ENCODE assay signal across 30 cellular contexts in the genomic region with DNA sequence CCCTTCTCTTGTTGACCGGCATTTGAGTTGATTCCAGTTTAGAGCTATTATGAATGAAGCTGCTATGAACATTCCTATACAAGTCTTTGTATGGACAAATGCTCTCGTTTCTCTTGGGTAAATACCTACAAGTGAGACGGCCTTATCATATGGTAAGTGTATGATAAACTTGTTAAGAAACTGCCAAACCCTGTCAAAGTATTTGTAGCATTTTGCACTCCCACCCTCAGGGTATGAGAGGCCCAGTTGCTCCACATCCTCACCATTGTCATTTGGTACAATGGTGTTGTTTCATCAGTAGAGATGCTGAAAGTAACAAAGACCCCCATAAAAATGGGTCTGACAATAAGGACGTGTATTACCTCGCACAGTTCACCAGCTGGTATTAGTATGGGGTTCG.
"Had no signal": no experiment of that assay in that cellular context is flagged by ENCODE, and none has a peak within 500 bp of the region (broad histone marks: within the 10 kb centered on the region; RNA-seq: fewer than 3 reads in every experiment).

No MANE protein-coding gene starts in this region.

- H3K4me3 Mint-ChIP-seq: activated B cell treated with CpG ODN at 0.5 μM for 24 hours; activated CD8-positive, alpha-beta T cell treated with anti-CD3 and anti-CD28 coated beads for 36 hours; activated naive CD8-positive, alpha-beta T cell; activated T-cell treated with anti-CD3 and anti-CD28 coated beads, Interleukin-2, amount 50 U/mL, for 4 hours; activated T-helper 17 cell treated with anti-CD3 and anti-CD28 coated beads, Interleukin-2, amount 50 U/mL, for 72 hours; T-cell; T-helper 1 cell treated with Interleukin-12 subunit alpha and Interleukin-12 subunit beta and Interleukin-4 antibody, amounts not matched to agents 30 μg/mL and 1 μg/mL, for 36 hours; T-helper 2 cell treated with Interferon-gamma antibody and Interleukin-4, amounts not matched to agents 5 μg/mL and 100 μg/mL, for 36 hours had no signal

- H3K4me1 Mint-ChIP-seq: activated B cell treated with CpG ODN at 0.5 μM for 24 hours; activated T-helper 17 cell treated with anti-CD3 and anti-CD28 coated beads, Interleukin-2, amount 50 U/mL, for 72 hours had no signal

- H3K27me3 Mint-ChIP-seq: activated CD8-positive, alpha-beta T cell treated with anti-CD3 and anti-CD28 coated beads for 36 hours; activated naive CD8-positive, alpha-beta T cell; activated T-helper 17 cell treated with anti-CD3 and anti-CD28 coated beads, Interleukin-2, amount 50 U/mL, for 72 hours; T-cell had no signal

- H3K9me3 Mint-ChIP-seq: activated B cell treated with CpG ODN at 0.5 μM for 24 hours; activated CD8-positive, alpha-beta T cell treated with anti-CD3 and anti-CD28 coated beads for 36 hours; activated T-cell treated with anti-CD3 and anti-CD28 coated beads, Interleukin-2, amount 50 U/mL, for 4 hours; activated T-helper 17 cell treated with anti-CD3 and anti-CD28 coated beads, Interleukin-2, amount 50 U/mL, for 72 hours; T-cell; T-helper 1 cell treated with Interleukin-12 subunit alpha and Interleukin-12 subunit beta and Interleukin-4 antibody, amounts not matched to agents 30 μg/mL and 1 μg/mL, for 36 hours; T-helper 2 cell treated with Interferon-gamma antibody and Interleukin-4, amounts not matched to agents 5 μg/mL and 100 μg/mL, for 36 hours had no signal

- H3K4me3 ChIP-seq: body of pancreas, esophagus squamous epithelium, gastroesophageal sphincter had no signal

- H3K9me3 ChIP-seq: body of pancreas, esophagus squamous epithelium, gastroesophageal sphincter had no signal

- ATAC-seq: activated CD4-positive, CD25-positive, alpha-beta regulatory T cell treated with anti-CD3 and anti-CD28 coated beads, Interleukin-2, amount 50 U/mL, for 24 hours; activated CD8-positive, alpha-beta T cell treated with anti-CD3 and anti-CD28 coated beads for 36 hours; activated T-cell treated with anti-CD3 and anti-CD28 coated beads, Interleukin-2, amount 50 U/mL, for 4 hours; activated T-helper 17 cell treated with anti-CD3 and anti-CD28 coated beads, Interleukin-2, amount 50 U/mL, for 72 hours; body of pancreas; gastroesophageal sphincter; T-cell had no signal

- DNase-seq: activated B cell treated with CpG ODN at 0.5 μM for 24 hours; activated CD4-positive, alpha-beta T cell treated with anti-CD3 and anti-CD28 coated beads for 48 hours; activated CD4-positive, alpha-beta T cell treated with anti-CD3 and anti-CD28 coated beads, Interleukin-2, amount 50 U/mL, for 1 hour; activated CD4-positive, alpha-beta T cell treated with anti-CD3 and anti-CD28 coated beads, Interleukin-2, amount 50 U/mL, for 48 hours; activated CD8-positive, alpha-beta memory T cell treated with anti-CD3 and anti-CD28 coated beads for 24 hours; activated CD8-positive, alpha-beta T cell treated with anti-CD3 and anti-CD28 coated beads for 36 hours; activated effector memory CD4-positive, alpha-beta T cell treated with Interleukin-2 at 50 U/mL for 16 hours; activated gamma-delta T cell treated with Interleukin-2 at 50 U/mL for 16 hours; activated naive CD4-positive, alpha-beta T cell treated with anti-CD3 and anti-CD28 coated beads, Interleukin-2, amount 50 U/mL, for 16 hours; activated naive CD4-positive, alpha-beta T cell treated with Interleukin-2 at 50 U/mL for 16 hours; activated T-cell treated with anti-CD3 and anti-CD28 coated beads, Interleukin-2, amount 50 U/mL, for 4 hours; amniotic stem cell; anterior cingulate cortex; body of pancreas; caudate nucleus; cortex of kidney; effector CD8-positive, alpha-beta T cell; esophagus squamous epithelium; foreskin melanocyte; SW 1271; T-cell; T1000; WERI-Rb-1 had no signal

- H3K36me3 ChIP-seq: gastroesophageal sphincter, WERI-Rb-1 had no signal

- H3K27ac ChIP-seq: body of pancreas, epithelial cell of prostate, esophagus squamous epithelium, gastroesophageal sphincter, WERI-Rb-1 had no signal

- H3K27me3 ChIP-seq: body of pancreas, esophagus squamous epithelium, gastroesophageal sphincter had no signal

- H3K27ac Mint-ChIP-seq: activated B cell treated with CpG ODN at 0.5 μM for 24 hours; activated CD8-positive, alpha-beta T cell treated with anti-CD3 and anti-CD28 coated beads for 36 hours; activated naive CD8-positive, alpha-beta T cell; T-cell; T-helper 1 cell treated with Interleukin-12 subunit alpha and Interleukin-12 subunit beta and Interleukin-4 antibody, amounts not matched to agents 30 μg/mL and 1 μg/mL, for 36 hours; T-helper 2 cell treated with Interferon-gamma antibody and Interleukin-4, amounts not matched to agents 5 μg/mL and 100 μg/mL, for 36 hours had no signal

- H3K4me1 ChIP-seq: body of pancreas had no signal

- H3K36me3 Mint-ChIP-seq: activated naive CD8-positive, alpha-beta T cell; T-cell had no signal
